8 cellular contexts compared by ENCODE assay signal in the genomic region with DNA sequence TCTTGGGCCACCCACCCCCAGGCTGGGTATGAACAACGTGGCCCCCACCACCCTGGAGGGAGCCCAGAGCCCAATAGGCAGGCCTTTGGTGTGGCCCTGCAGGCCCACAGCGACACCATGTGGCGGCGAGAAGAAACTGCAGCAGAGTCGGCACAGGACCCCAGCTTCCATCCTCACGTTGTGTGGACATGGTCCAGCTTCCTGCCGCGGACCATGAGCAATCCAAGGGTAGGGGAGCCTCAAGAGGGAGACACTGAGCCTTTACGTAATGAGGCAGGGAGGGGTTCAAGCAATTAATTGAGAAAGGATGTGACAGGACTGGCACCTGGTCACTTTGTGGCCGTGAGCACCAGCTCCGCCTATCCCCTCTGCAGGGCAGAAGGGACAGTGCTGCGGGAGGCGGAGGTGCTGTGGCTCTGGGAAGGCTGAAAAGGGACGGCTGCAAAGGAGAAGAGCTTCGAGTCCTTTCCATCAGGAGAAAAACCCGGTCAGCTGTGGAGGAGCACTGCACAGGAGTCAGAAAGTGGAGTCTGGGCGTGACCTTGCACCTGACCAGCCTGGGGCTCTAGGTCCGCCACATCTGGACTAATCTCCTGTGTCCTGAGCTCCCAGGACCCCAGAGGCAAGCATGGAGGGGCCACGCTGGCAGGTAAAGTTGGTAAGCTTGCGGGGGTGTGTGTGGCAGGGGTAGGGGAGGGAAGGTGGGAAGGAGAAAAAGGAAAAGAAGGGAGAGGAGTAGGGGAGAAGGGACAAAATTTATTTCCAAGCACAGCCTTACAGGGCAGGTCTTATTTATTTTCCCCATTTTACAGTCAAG. TPM values are rescaled to one million over a fixed set of nuclear protein-coding genes. Genes with fewer than 3 reads are reported as not detected.
A peak's percentile ranks its signal among the peaks of the same experiment; 100 is the strongest.
DNase-seq lines count a peak whose midpoint lies in the region; ATAC-seq, FAIRE-seq and TF ChIP-seq lines count a peak whose summit lies in the region.

No MANE protein-coding gene starts in this region.

- H3K36me3 Mint-ChIP-seq in activated T-helper 1 cell treated with anti-CD3 and anti-CD28 coated beads, Interleukin-12 subunit alpha, Interleukin-12 subunit beta, Interleukin-2, Interleukin-4 antibody, amounts not matched to agents 30 ng/mL and 10 ng/mL and 1 ng/mL, durations not matched to agents 14 hours and 24 hours and 36 hours (ENCODE audit: low read depth) = no peaks in the 10 kb centered on the region

- no peaks in the 10 kb centered on the region for H3K9me3 ChIP-seq in pancreas

- H3K36me3 ChIP-seq in BJ (ENCODE audit: control insufficient read depth, insufficient read depth, low read length) (no peaks in the 10 kb centered on the region), pancreas (no peaks in the 10 kb centered on the region)

- H3K9me3 Mint-ChIP-seq in activated T-helper 1 cell treated with anti-CD3 and anti-CD28 coated beads, Interleukin-12 subunit alpha, Interleukin-12 subunit beta, Interleukin-2, Interleukin-4 antibody, amounts not matched to agents 30 ng/mL and 10 ng/mL and 1 ng/mL, durations not matched to agents 14 hours and 24 hours and 36 hours = no peaks in the 10 kb centered on the region

- peaks cover 2% of the 10 kb centered on the region for H3K27me3 ChIP-seq in BJ (ENCODE audit: control insufficient read depth, insufficient read depth, low read length)
- H3K27me3 ChIP-seq in pancreas = no peaks in the 10 kb centered on the region

- CTCF ChIA-PET in BJ (lab: Yijun Ruan, JAX) = interaction anchor here (0.6 to 8.6 kb wide), 29 partner anchors 9 to 1308 kb away, joined by 3 to 112 read pairs (median 5); a partner anchor contains a TSS

- ATAC-seq in GM18498 (IDR thresholded peaks at IDR 0.05; ENCODE audit: unreplicated experiment) = peak; percentile 73
- peak; percentile 81 for ATAC-seq in HG02973 (IDR thresholded peaks at IDR 0.05; ENCODE audit: unreplicated experiment)
- ATAC-seq in Right ventricle myocardium superior (ENCODE audit: poor library complexity) = peak; percentile 74
- ATAC-seq in pancreas = peak; percentile 64 to 88 (median 82)

- no peak overlapping the region for H3K27ac Mint-ChIP-seq in activated T-helper 1 cell treated with anti-CD3 and anti-CD28 coated beads, Interleukin-12 subunit alpha, Interleukin-12 subunit beta, Interleukin-2, Interleukin-4 antibody, amounts not matched to agents 30 ng/mL and 10 ng/mL and 1 ng/mL, durations not matched to agents 14 hours and 24 hours and 36 hours

- H3K27ac ChIP-seq in pancreas = peak overlapping the region in 2 of 4 donors; percentile 62 to 93

- H3K4me1 Mint-ChIP-seq in activated T-helper 1 cell treated with anti-CD3 and anti-CD28 coated beads, Interleukin-12 subunit alpha, Interleukin-12 subunit beta, Interleukin-2, Interleukin-4 antibody, amounts not matched to agents 30 ng/mL and 10 ng/mL and 1 ng/mL, durations not matched to agents 14 hours and 24 hours and 36 hours (ENCODE audit: low read depth) = no peaks in the 10 kb centered on the region

- H3K4me1 ChIP-seq in pancreas = peaks cover 12 to 15% (median 13%) of the 10 kb centered on the region in 3 donors

- no peak for FAIRE-seq in pancreas (lab: Jason Lieb, UNC)

- no peak for DNase-seq in BJ (ENCODE audit: low read depth)
- peak; percentile 35 for DNase-seq in NCI-H446 treated with DMSO at 0.1 percent for 48 hours (lab: John Stamatoyannopoulos, UW)
- peak; percentile 9 for DNase-seq in activated T-helper 1 cell treated with anti-CD3 and anti-CD28 coated beads, Interleukin-12 subunit alpha, Interleukin-12 subunit beta, Interleukin-2, Interleukin-4 antibody, amounts not matched to agents 30 ng/mL and 10 ng/mL and 1 ng/mL, durations not matched to agents 14 hours and 24 hours and 36 hours (ENCODE audit: low spot score)
- peak; percentile 66 for DNase-seq in Right ventricle myocardium superior
- peak in 5 of 6 donors; percentile 61 to 80 (median 73) for DNase-seq in pancreas
- DNase-seq in cerebellar nuclear complex (lab: John Stamatoyannopoulos, UW) = no peak

- H3K27me3 Mint-ChIP-seq in activated T-helper 1 cell treated with anti-CD3 and anti-CD28 coated beads, Interleukin-12 subunit alpha, Interleukin-12 subunit beta, Interleukin-2, Interleukin-4 antibody, amounts not matched to agents 30 ng/mL and 10 ng/mL and 1 ng/mL, durations not matched to agents 14 hours and 24 hours and 36 hours (ENCODE audit: insufficient read depth) = no peaks in the 10 kb centered on the region

- intact Hi-C loops in activated T-helper 1 cell treated with anti-CD3 and anti-CD28 coated beads, Interleukin-12 subunit alpha, Interleukin-12 subunit beta, Interleukin-2, Interleukin-4 antibody, amounts not matched to agents 30 ng/mL and 10 ng/mL and 1 ng/mL, durations not matched to agents 14 hours and 24 hours and 36 hours (cut with micrococcal nuclease) = loop anchor here (1.0 kb wide), 2 partner anchors 69 to 595 kb away; no protein-coding TSS in a partner anchor
- intact Hi-C loops in Right ventricle myocardium superior (cut with DNase I) = no loop called here
- intact Hi-C loops in pancreas (cut with DNase I) = loop anchor here in 1 of 3 donors (2.0 to 10.0 kb wide), 2 partner anchors 70 to 462 kb away; no protein-coding TSS in a partner anchor

- WGBS in pancreas, 2 donors = 19 to 20% methylated on average over 20 of the region's 20 CpGs

- H3K4me3 ChIP-seq in BJ (ENCODE audit: low read depth, low read length) (no peak overlapping the region), pancreas (peak overlapping the region in 2 of 4 donors; percentile 31 to 43)

- TF ChIP-seq CTCF in BJ (IDR thresholded peaks at IDR 0.05; ENCODE audit: insufficient read depth, low read depth, low read length) = peak; percentile 97
- TF ChIP-seq CTCF in pancreas (IDR thresholded peaks at IDR 0.05) = peak; percentile 93 to 98 (median 95)

- POLR2A ChIA-PET in BJ (lab: Charles Lee) = no interaction called here

- no peak overlapping the region for H3K4me3 Mint-ChIP-seq in activated T-helper 1 cell treated with anti-CD3 and anti-CD28 coated beads, Interleukin-12 subunit alpha, Interleukin-12 subunit beta, Interleukin-2, Interleukin-4 antibody, amounts not matched to agents 30 ng/mL and 10 ng/mL and 1 ng/mL, durations not matched to agents 14 hours and 24 hours and 36 hours

RNA-seq across cellular contexts. Expression of a gene that starts 44.9 kb away (rescaled TPM):
- polyA plus RNA-seq in BJ (2011; rRNA removed) (0.51 and 0.63 TPM in 2 replicates), pancreas (10 to 100 TPM; 10.3 to 25.3 TPM)
- polyA minus RNA-seq in BJ (2011; rRNA and poly(A)+ RNA removed) = 0.43 TPM in 1 of 2 replicates, not detected in the other
- not detected in 2 replicates for total RNA-seq in activated T-helper 1 cell treated with anti-CD3 and anti-CD28 coated beads, Interleukin-12 subunit alpha, Interleukin-12 subunit beta, Interleukin-2, Interleukin-4 antibody, amounts not matched to agents 30 ng/mL and 10 ng/mL and 1 ng/mL, durations not matched to agents 14 hours and 24 hours and 36 hours
- total RNA-seq in Right ventricle myocardium superior (2.8 TPM), pancreas (10 to 100 TPM in 4 of 6 donors, 1 to 10 TPM in 2; 5.2 to 11.2 (median 10.2) TPM)

RNA-seq across cellular contexts. Expression of a gene that starts 47.8 kb away (rescaled TPM):
- polyA plus RNA-seq in BJ (2011; rRNA removed) = not detected in 2 replicates
- polyA minus RNA-seq in BJ (2011; rRNA and poly(A)+ RNA removed) = not detected in 2 replicates
- not detected in 2 replicates for total RNA-seq in activated T-helper 1 cell treated with anti-CD3 and anti-CD28 coated beads, Interleukin-12 subunit alpha, Interleukin-12 subunit beta, Interleukin-2, Interleukin-4 antibody, amounts not matched to agents 30 ng/mL and 10 ng/mL and 1 ng/mL, durations not matched to agents 14 hours and 24 hours and 36 hours
- total RNA-seq in Right ventricle myocardium superior = 0.43 TPM
- 10 to 100 TPM; 31.9 to 93.8 (median 69.0) TPM for total RNA-seq in pancreas
- polyA plus RNA-seq in pancreas = 1,000 to 10,000 TPM; 1,078 to 1,263 TPM

Comparison
In these comparisons a context has a peak if more than half of its experiments do, and no peak if none do; other contexts are left out.
1. DNase-seq: peak in NCI-H446 treated with DMSO at 0.1 percent for 48 hours (single experiment), activated T-helper 1 cell treated with anti-CD3 and anti-CD28 coated beads, Interleukin-12 subunit alpha, Interleukin-12 subunit beta, Interleukin-2, Interleukin-4 antibody, amounts not matched to agents 30 ng/mL and 10 ng/mL and 1 ng/mL, durations not matched to agents 14 hours and 24 hours and 36 hours (single experiment), Right ventricle myocardium superior (single experiment) and pancreas (5 of 6); none in BJ (single experiment) and cerebellar nuclear complex (0 of 2).
2. RNA of a gene that starts 47.8 kb away (total RNA-seq): 31.9 to 93.8 TPM in pancreas; 0.43 TPM in Right ventricle myocardium superior (single experiment) and not detected in activated T-helper 1 cell treated with anti-CD3 and anti-CD28 coated beads, Interleukin-12 subunit alpha, Interleukin-12 subunit beta, Interleukin-2, Interleukin-4 antibody, amounts not matched to agents 30 ng/mL and 10 ng/mL and 1 ng/mL, durations not matched to agents 14 hours and 24 hours and 36 hours; every median in the first group is over 10 times any median in the second.
3. Peak in every context shown above with its lines, with median percentiles within 50 percentile points of each other: ATAC-seq.